8 cellular contexts compared by ENCODE assay signal in genomic region chr6:169119669-169120068, GRCh38.
"Had no signal": no experiment of that assay in that cellular context is flagged by ENCODE, and none has a peak within 500 bp of the region (broad histone marks: within the 10 kb centered on the region; RNA-seq: fewer than 3 reads in every experiment).

No MANE protein-coding gene starts in this region.

- H3K4me3 ChIP-seq: GM23248, GM23338, HAP-1 had no signal

- H3K4me3 Mint-ChIP-seq: GM23338, H9, HFFc6 had no signal

- H3K9me3 ChIP-seq: HAP-1 had no signal

- ATAC-seq: GM23338, HCT116 had no signal

- H3K4me1 ChIP-seq: HAP-1 had no signal

- H3K27ac Mint-ChIP-seq: GM23338, HFFc6 had no signal

- H3K9me3 Mint-ChIP-seq: HFFc6 had no signal

- H3K27ac ChIP-seq: GM23248 had no signal

- H3K36me3 ChIP-seq: HAP-1 had no signal

- DNase-seq: GM23248, GOT3, H9, HCEC 1CT, HFFc6 had no signal
